ENCODE assay signal across 17 cellular contexts in genomic region chr12:18261273-18261672, GRCh38. TPM values are rescaled to one million over a fixed set of nuclear protein-coding genes. Genes with fewer than 3 reads are reported as not detected.
DNase-seq lines count a peak whose midpoint lies in the region; ATAC-seq and TF ChIP-seq lines count a peak whose summit lies in the region.
"Had no signal": no experiment of that assay in that cellular context is flagged by ENCODE, and none has a peak within 500 bp of the region (broad histone marks: within the 10 kb centered on the region; RNA-seq: fewer than 3 reads in every experiment).

PIK3C2G (plus strand) TSS chr12:18261518; CDS start chr12:18282082, 20,564 bp downstream.

- no peak within 1 kb of the TSS for H3K27ac ChIP-seq in endodermal cell (ENCODE audit: low read depth, low read length)
- no peak within 1 kb of the TSS for H3K27ac ChIP-seq in neural progenitor cell
- H3K27ac ChIP-seq: colonic mucosa, esophagus muscularis mucosa, thoracic aorta, VCaP had no signal

- peaks cover 8% of the 10 kb centered on the region for H3K4me1 Mint-ChIP-seq in endodermal cell
- peaks cover 9% of the 10 kb centered on the region for H3K4me1 Mint-ChIP-seq in neural progenitor cell
- H3K4me1 Mint-ChIP-seq in activated T-cell treated with anti-CD3 and anti-CD28 coated beads, Interleukin-2, amount 50 U/mL, for 72 hours (ENCODE audit: low read depth) = no peaks in the 10 kb centered on the region

- no peaks in the 10 kb centered on the region for H3K36me3 Mint-ChIP-seq in endodermal cell (ENCODE audit: low read depth)
- H3K36me3 Mint-ChIP-seq in neural progenitor cell = no peaks in the 10 kb centered on the region
- no peaks in the 10 kb centered on the region for H3K36me3 Mint-ChIP-seq in activated T-cell treated with anti-CD3 and anti-CD28 coated beads, Interleukin-2, amount 50 U/mL, for 72 hours (ENCODE audit: insufficient read depth in 2 of 2)

- H3K4me2 ChIP-seq in neural progenitor cell = no peak within 1 kb of the TSS

- H3K4me3 Mint-ChIP-seq in endodermal cell (no peak within 1 kb of the TSS), neural progenitor cell (no peak within 1 kb of the TSS)
- H3K4me3 Mint-ChIP-seq in activated T-cell treated with anti-CD3 and anti-CD28 coated beads, Interleukin-2, amount 50 U/mL, for 72 hours = no peak within 1 kb of the TSS
- H3K4me3 Mint-ChIP-seq: activated CD8-positive, alpha-beta T cell treated with anti-CD3 and anti-CD28 coated beads, Interleukin-2, amount 10 ng/mL, durations not matched to agents 7 days and 5 days had no signal

- ATAC-seq in GM19467 (IDR thresholded peaks at IDR 0.05; ENCODE audit: unreplicated experiment) = no peak
- ATAC-seq in activated T-cell treated with anti-CD3 and anti-CD28 coated beads, Interleukin-2, amount 50 U/mL, for 72 hours (replicated peaks in 1 of 2) = no peak
- ATAC-seq: activated CD8-positive, alpha-beta T cell treated with anti-CD3 and anti-CD28 coated beads, Interleukin-2, amount 10 ng/mL, durations not matched to agents 7 days and 5 days had no signal

- no peaks in the 10 kb centered on the region for H4K20me1 ChIP-seq in neural progenitor cell (ENCODE audit: low read depth)

- H3K4me1 ChIP-seq in endodermal cell (ENCODE audit: control insufficient read depth, insufficient read depth, low read length) = no peaks in the 10 kb centered on the region
- H3K4me1 ChIP-seq in neural progenitor cell = no peaks in the 10 kb centered on the region
- H3K4me1 ChIP-seq: colonic mucosa, esophagus muscularis mucosa had no signal

- H3K9me3 ChIP-seq in endodermal cell (ENCODE audit: control insufficient read depth, low read length) = no peaks in the 10 kb centered on the region
- H3K9me3 ChIP-seq in neural progenitor cell (ENCODE audit: low read depth) = no peaks in the 10 kb centered on the region
- H3K9me3 ChIP-seq: colonic mucosa, esophagus muscularis mucosa, thoracic aorta had no signal

- H3K27me3 ChIP-seq in endodermal cell (ENCODE audit: control insufficient read depth, insufficient read depth, low read length, poor library complexity, severe bottlenecking) (no peaks in the 10 kb centered on the region), neural progenitor cell (no peaks in the 10 kb centered on the region)
- H3K27me3 ChIP-seq: colonic mucosa, esophagus muscularis mucosa had no signal

- H3K36me3 ChIP-seq in endodermal cell (ENCODE audit: control insufficient read depth, insufficient read depth, low read length) (no peaks in the 10 kb centered on the region), neural progenitor cell (no peaks in the 10 kb centered on the region)
- H3K36me3 ChIP-seq: colonic mucosa, esophagus muscularis mucosa, thoracic aorta had no signal

- TF ChIP-seq CTCF in endodermal cell (conservative IDR thresholded peaks at IDR 0.05) = no peak
- TF ChIP-seq CTCF in neural progenitor cell (IDR thresholded peaks at IDR 0.05) = no peak

- H3K79me2 ChIP-seq in neural progenitor cell (ENCODE audit: low read depth) = no peaks in the 10 kb centered on the region

- H3K27ac Mint-ChIP-seq in endodermal cell (peak within 1 kb of the TSS; percentile 16), neural progenitor cell (no peak within 1 kb of the TSS)
- H3K27ac Mint-ChIP-seq in activated T-cell treated with anti-CD3 and anti-CD28 coated beads, Interleukin-2, amount 50 U/mL, for 72 hours = no peak within 1 kb of the TSS
- H3K27ac Mint-ChIP-seq: activated CD8-positive, alpha-beta T cell treated with anti-CD3 and anti-CD28 coated beads, Interleukin-2, amount 10 ng/mL, durations not matched to agents 7 days and 5 days; activated T-helper 2 cell treated with anti-CD3 and anti-CD28 coated beads, Interferon-gamma antibody, Interleukin-2, Interleukin-4, amounts not matched to agents 10 μg/mL and 5 μg/mL and 100 μg/mL, durations not matched to agents 14 hours and 24 hours and 36 hours had no signal

- DNase-seq in ELF-1 (ENCODE audit: low read depth, low spot score) (peak; percentile 6), NCI-H510A treated with DMSO at 0.1 percent for 48 hours (lab: John Stamatoyannopoulos, UW) (peak; percentile 83), endodermal cell (no peak), neural progenitor cell (ENCODE audit: low spot score) (no peak), head of caudate nucleus (no peak)
- DNase-seq in activated CD4-positive, alpha-beta T cell treated with anti-CD3 and anti-CD28 coated beads, Interleukin-2, amount 50 U/mL, for 48 hours = no peak
- DNase-seq in activated T-cell treated with anti-CD3 and anti-CD28 coated beads, Interleukin-2, amount 50 U/mL, for 72 hours = no peak
- DNase-seq: activated CD8-positive, alpha-beta T cell treated with anti-CD3 and anti-CD28 coated beads, Interleukin-2, amount 10 ng/mL, durations not matched to agents 7 days and 5 days; colonic mucosa; stimulated activated CD4-positive, alpha-beta T cell treated with anti-CD3 and anti-CD28 coated beads, Interleukin-1b, Interleukin-23, amount 100 ng/mL, for 48 hours had no signal

- peak within 1 kb of the TSS; percentile 67 for H2AFZ ChIP-seq in neural progenitor cell (replicated peaks)

- intact Hi-C loops in head of caudate nucleus (cut with DNase I) = no loop called here

- no peaks in the 10 kb centered on the region for H3F3A ChIP-seq in neural progenitor cell (ENCODE audit: low read depth)

- H3K4me3 ChIP-seq in endodermal cell (ENCODE audit: low read length) (no peak within 1 kb of the TSS), neural progenitor cell (no peak within 1 kb of the TSS)
- H3K4me3 ChIP-seq: colonic mucosa, esophagus muscularis mucosa, thoracic aorta had no signal

- 96 to 100% methylated on average over 1 to 6 of the region's 7 CpGs for whole genome bisulfite sequencing in endodermal cell (ENCODE audit: insufficient coverage in 1 of 2, insufficient read length in 1 of 2), 2 experiments

- H3K9me3 Mint-ChIP-seq in endodermal cell (no peaks in the 10 kb centered on the region), neural progenitor cell (no peaks in the 10 kb centered on the region)
- H3K9me3 Mint-ChIP-seq in activated T-cell treated with anti-CD3 and anti-CD28 coated beads, Interleukin-2, amount 50 U/mL, for 72 hours = no peaks in the 10 kb centered on the region

- H3K9ac ChIP-seq in endodermal cell (ENCODE audit: extremely low read depth, low read length, poor library complexity, severe bottlenecking) = no peak within 1 kb of the TSS
- no peak within 1 kb of the TSS for H3K9ac ChIP-seq in neural progenitor cell

- no peaks in the 10 kb centered on the region for H3K27me3 Mint-ChIP-seq in endodermal cell (ENCODE audit: insufficient read depth)
- no peaks in the 10 kb centered on the region for H3K27me3 Mint-ChIP-seq in neural progenitor cell (ENCODE audit: insufficient read depth, low read depth)
- H3K27me3 Mint-ChIP-seq in activated T-cell treated with anti-CD3 and anti-CD28 coated beads, Interleukin-2, amount 50 U/mL, for 72 hours (ENCODE audit: low read depth) = no peaks in the 10 kb centered on the region

RNA-seq across cellular contexts. Expression of gene PIK3C2G, which starts in this region (rescaled TPM):
- total RNA-seq in endodermal cell = not detected
- polyA plus RNA-seq in endodermal cell (2013, experiment 1 of 2) = not detected
- polyA plus RNA-seq in endodermal cell (2013, experiment 2 of 2) = not detected
- total RNA-seq in neural progenitor cell (ENCODE audit: low replicate concordance) = not detected in 2 replicates
- not detected for total RNA-seq in activated T-cell treated with anti-CD3 and anti-CD28 coated beads, Interleukin-2, amount 50 U/mL, for 72 hours
- total RNA-seq: activated CD8-positive, alpha-beta T cell treated with anti-CD3 and anti-CD28 coated beads, Interleukin-2, amount 10 ng/mL, durations not matched to agents 7 days and 5 days; activated T-helper 2 cell treated with anti-CD3 and anti-CD28 coated beads, Interferon-gamma antibody, Interleukin-2, Interleukin-4, amounts not matched to agents 10 μg/mL and 5 μg/mL and 100 μg/mL, durations not matched to agents 14 hours and 24 hours and 36 hours; HT-29; OCI-LY7; thoracic aorta had no signal

Comparison
In these comparisons a context has a peak if more than half of its experiments do, and no peak if none do; other contexts are left out.
1. DNase-seq: peak in ELF-1 (single experiment) and NCI-H510A treated with DMSO at 0.1 percent for 48 hours (single experiment); none in endodermal cell (single experiment), neural progenitor cell (single experiment), activated CD4-positive, alpha-beta T cell treated with anti-CD3 and anti-CD28 coated beads, Interleukin-2, amount 50 U/mL, for 48 hours (0 of 2), head of caudate nucleus (0 of 42) and activated T-cell treated with anti-CD3 and anti-CD28 coated beads, Interleukin-2, amount 50 U/mL, for 72 hours (0 of 2).